Comparison of ENCODE assay signal across 1 cellular context in the genomic region with DNA sequence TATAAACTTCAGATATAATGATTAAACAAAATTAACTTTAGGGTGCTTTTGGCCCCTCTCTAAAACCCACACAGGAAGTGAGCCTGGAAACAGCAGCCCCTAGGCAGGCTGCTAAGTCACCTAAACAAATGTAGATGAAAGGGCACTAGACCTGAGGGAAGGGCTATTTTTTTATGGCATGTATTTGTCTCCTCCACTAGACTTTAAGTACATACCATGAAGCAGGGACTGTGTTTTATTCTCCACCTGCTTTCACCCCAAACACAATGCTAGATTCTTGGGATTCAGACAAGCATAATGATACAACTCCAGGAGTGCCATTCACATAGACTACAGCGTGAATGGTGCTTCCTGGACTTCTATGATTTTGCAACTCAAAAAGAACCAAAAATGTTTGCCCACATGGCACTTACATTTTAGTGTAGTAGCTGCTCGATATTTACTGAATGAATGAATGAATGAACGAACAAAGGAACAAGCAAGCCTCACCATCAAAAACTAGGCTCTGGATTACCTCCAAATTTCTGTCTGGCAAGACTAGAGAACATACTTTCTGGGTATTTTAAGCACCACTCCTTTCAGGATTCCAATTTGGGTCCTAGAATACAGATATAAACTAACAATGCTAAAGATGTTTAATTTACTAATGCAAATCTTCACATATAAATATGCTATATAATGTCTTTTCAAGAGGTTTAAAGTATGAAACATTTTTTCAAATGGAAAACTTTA.
TF ChIP-seq lines count a peak whose summit lies in the region.

No MANE protein-coding gene starts in this region.

TF ChIP-seq in HepG2, 621 proteins besides CTCF, POLR2A, EP300 and RAD21 (continued from another document):
- TF ChIP-seq, protein P1, sequence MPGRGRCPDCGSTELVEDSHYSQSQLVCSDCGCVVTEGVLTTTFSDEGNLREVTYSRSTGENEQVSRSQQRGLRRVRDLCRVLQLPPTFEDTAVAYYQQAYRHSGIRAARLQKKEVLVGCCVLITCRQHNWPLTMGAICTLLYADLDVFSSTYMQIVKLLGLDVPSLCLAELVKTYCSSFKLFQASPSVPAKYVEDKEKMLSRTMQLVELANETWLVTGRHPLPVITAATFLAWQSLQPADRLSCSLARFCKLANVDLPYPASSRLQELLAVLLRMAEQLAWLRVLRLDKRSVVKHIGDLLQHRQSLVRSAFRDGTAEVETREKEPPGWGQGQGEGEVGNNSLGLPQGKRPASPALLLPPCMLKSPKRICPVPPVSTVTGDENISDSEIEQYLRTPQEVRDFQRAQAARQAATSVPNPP (CRISPR knock-in tag; IDR thresholded peaks at IDR 0.05) = no peak
- TF ChIP-seq KDM2A (CRISPR knock-in tag; IDR thresholded peaks at IDR 0.05; ENCODE audit: borderline replicate concordance, low read depth) (no peak), ATF1 (CRISPR knock-in tag; IDR thresholded peaks at IDR 0.05) (no peak), PCBP1 (IDR thresholded peaks at IDR 0.05; ENCODE audit: borderline replicate concordance, low read depth, low read length) (no peak), KMT2B (CRISPR knock-in tag; IDR thresholded peaks at IDR 0.05) (no peak), PAX8 (CRISPR knock-in tag; IDR thresholded peaks at IDR 0.05; ENCODE audit: borderline replicate concordance) (no peak), ZBTB7B (CRISPR knock-in tag; IDR thresholded peaks at IDR 0.05) (no peak), ZNF720 (CRISPR knock-in tag; IDR thresholded peaks at IDR 0.05) (no peak), CENPX (CRISPR knock-in tag; IDR thresholded peaks at IDR 0.05) (no peak)
- TF ChIP-seq, protein P2, sequence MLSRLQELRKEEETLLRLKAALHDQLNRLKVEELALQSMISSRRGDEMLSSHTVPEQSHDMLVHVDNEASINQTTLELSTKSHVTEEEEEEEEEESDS (CRISPR knock-in tag; IDR thresholded peaks at IDR 0.05; ENCODE audit: borderline replicate concordance) = no peak
